14 cellular contexts compared by ENCODE assay signal in the genomic region with DNA sequence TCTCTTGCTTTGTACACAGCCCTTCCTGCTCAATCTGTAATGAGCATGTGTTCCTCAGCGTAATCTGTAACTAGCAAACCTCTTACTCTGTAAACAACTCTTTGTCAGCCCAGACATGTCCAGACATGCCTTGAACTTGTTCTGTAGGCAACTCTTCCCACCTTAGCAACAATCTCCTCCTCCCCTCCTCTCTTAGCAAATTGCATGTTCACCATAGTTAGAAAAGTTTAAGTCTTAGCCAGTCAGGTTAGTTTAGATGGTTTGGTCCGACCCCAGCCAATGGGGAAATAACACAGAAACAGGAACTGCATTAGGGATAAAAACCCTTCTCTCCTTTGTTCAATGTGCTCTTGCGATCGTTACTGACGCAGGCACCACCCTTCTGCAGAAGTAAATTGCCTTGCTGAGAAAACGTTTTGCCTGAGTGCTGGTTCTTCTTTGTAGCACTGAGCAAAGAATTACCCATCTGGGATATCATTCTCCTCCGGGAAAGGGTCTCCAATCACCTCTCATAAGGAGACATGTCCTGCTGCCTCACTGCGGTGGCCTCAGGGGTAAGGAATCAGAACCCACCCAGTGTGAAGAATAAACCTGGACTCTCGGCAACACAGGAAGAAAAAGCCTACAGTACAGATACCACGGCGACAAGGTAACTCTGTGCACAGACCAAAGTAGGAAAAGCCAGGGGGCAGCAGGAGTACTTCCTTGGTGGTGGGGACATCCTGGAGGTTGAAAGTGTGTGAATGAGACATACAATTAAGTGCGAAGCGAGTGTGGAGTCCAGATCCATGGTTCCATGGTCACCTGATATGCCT. TPM values are rescaled to one million over a fixed set of nuclear protein-coding genes. Genes with fewer than 3 reads are reported as not detected.
DNase-seq lines count a peak whose midpoint lies in the region; ATAC-seq, FAIRE-seq and TF ChIP-seq lines count a peak whose summit lies in the region.
"Had no signal": no experiment of that assay in that cellular context is flagged by ENCODE, and none has a peak within 500 bp of the region (broad histone marks: within the 10 kb centered on the region; RNA-seq: fewer than 3 reads in every experiment).

No MANE protein-coding gene starts in this region.

- no peak overlapping the region for H2AFZ ChIP-seq in OCI-LY7 (ENCODE audit: low read length)
- H2AFZ ChIP-seq in endothelial cell of umbilical vein (ENCODE audit: low read depth, low read length) = no peak overlapping the region

- FAIRE-seq in endothelial cell of umbilical vein (lab: Jason Lieb, UNC) = no peak

- no peaks in the 10 kb centered on the region for H3K27me3 Mint-ChIP-seq in activated CD8-positive, alpha-beta memory T cell treated with anti-CD3 and anti-CD28 coated beads, Interleukin-2, amount 10 ng/mL, durations not matched to agents 7 days and 5 days
- H3K27me3 Mint-ChIP-seq in progenitor cell of endocrine pancreas = no peaks in the 10 kb centered on the region

- H3K4me2 ChIP-seq in OCI-LY7 (ENCODE audit: low read length) (no peak overlapping the region), endothelial cell of umbilical vein (ENCODE audit: insufficient read depth, low read length) (no peak overlapping the region)

- intact Hi-C loops in OCI-LY7 (cut with micrococcal nuclease; ENCODE audit: unreplicated experiment) = no loop called here
- intact Hi-C loops in endothelial cell of umbilical vein (cut with micrococcal nuclease) = no loop called here

- no peak overlapping the region for H3K27ac ChIP-seq in OCI-LY7 (ENCODE audit: low read depth, low read length, poor library complexity, severe bottlenecking)
- H3K27ac ChIP-seq in endothelial cell of umbilical vein (ENCODE audit: insufficient read depth, low read depth, low read length) = no peak overlapping the region
- H3K27ac ChIP-seq: adrenal gland, esophagus squamous epithelium, right atrium auricular region had no signal

- peaks cover 11% of the 10 kb centered on the region for H3K9me3 ChIP-seq in OCI-LY7 (ENCODE audit: low read length)
- H3K9me3 ChIP-seq in endothelial cell of umbilical vein (replicated peaks; ENCODE audit: control insufficient read depth, insufficient read depth, low read length) = peaks cover 8% of the 10 kb centered on the region
- H3K9me3 ChIP-seq: BE2C had no signal

- H3K4me3 ChIP-seq in OCI-LY7 (ENCODE audit: low read depth, low read length, poor library complexity, severe bottlenecking) (no peak overlapping the region), endothelial cell of umbilical vein (replicated peaks in 1 of 3; ENCODE audit: insufficient read depth in 1 of 3, low read depth in 1 of 3, low read length in 3 of 3) (no peak overlapping the region)
- H3K4me3 ChIP-seq: adrenal gland, esophagus squamous epithelium, MG63, right atrium auricular region had no signal

- H4K20me1 ChIP-seq in OCI-LY7 (ENCODE audit: insufficient read depth, low read length) = no peaks in the 10 kb centered on the region
- H4K20me1 ChIP-seq in endothelial cell of umbilical vein (replicated peaks; ENCODE audit: control insufficient read depth, extremely low read depth, insufficient read depth, low read length) = no peaks in the 10 kb centered on the region

- CTCF ChIA-PET in activated CD8-positive, alpha-beta memory T cell treated with anti-CD3 and anti-CD28 coated beads, Interleukin-2, amount 10 ng/mL, durations not matched to agents 7 days and 5 days (lab: Charles Lee) = interaction anchor here (1.5 kb wide), 1 partner anchor 10 kb away, joined by 4 read pairs; no protein-coding TSS in a partner anchor
- CTCF ChIA-PET in OCI-LY7 (lab: Charles Lee; ENCODE audit: unreplicated experiment) = no interaction called here
- CTCF ChIA-PET in endothelial cell of umbilical vein (lab: Charles Lee) = interaction anchor here (1.5 kb wide), 1 partner anchor 290 kb away, joined by 3 read pairs; no protein-coding TSS in a partner anchor

- TF ChIP-seq POLR2A in endothelial cell of umbilical vein (IDR thresholded peaks at IDR 0.05; ENCODE audit: low read depth, low read length) = no peak

- H3K4me1 ChIP-seq in OCI-LY7 (ENCODE audit: insufficient read depth, low read length, poor library complexity, severe bottlenecking) (no peaks in the 10 kb centered on the region), endothelial cell of umbilical vein (ENCODE audit: control insufficient read depth, extremely low read depth, insufficient read depth, low read length) (no peaks in the 10 kb centered on the region)
- H3K4me1 ChIP-seq: adrenal gland, esophagus squamous epithelium, right atrium auricular region had no signal

- H3K36me3 ChIP-seq in OCI-LY7 (ENCODE audit: insufficient read depth, low read length) = no peaks in the 10 kb centered on the region
- H3K36me3 ChIP-seq in endothelial cell of umbilical vein (ENCODE audit: control insufficient read depth in 2 of 2, extremely low read depth in 1 of 2, insufficient read depth in 2 of 2, low read length in 2 of 2) = peaks cover 0 to 4% of the 10 kb centered on the region in 2 experiments
- H3K36me3 ChIP-seq: adrenal gland, BE2C had no signal

- H3K27me3 ChIP-seq in endothelial cell of umbilical vein (ENCODE audit: control insufficient read depth in 2 of 2, insufficient read depth in 2 of 2, low read length in 2 of 2) = no peaks in the 10 kb centered on the region
- H3K27me3 ChIP-seq: adrenal gland, BE2C, esophagus squamous epithelium, MG63, right atrium auricular region had no signal

- peaks cover 9% of the 10 kb centered on the region for H3K4me1 Mint-ChIP-seq in activated CD8-positive, alpha-beta memory T cell treated with anti-CD3 and anti-CD28 coated beads, Interleukin-2, amount 10 ng/mL, durations not matched to agents 7 days and 5 days
- H3K4me1 Mint-ChIP-seq in progenitor cell of endocrine pancreas (ENCODE audit: low read depth) = peaks cover 3% of the 10 kb centered on the region

- H3K36me3 Mint-ChIP-seq in activated CD8-positive, alpha-beta memory T cell treated with anti-CD3 and anti-CD28 coated beads, Interleukin-2, amount 10 ng/mL, durations not matched to agents 7 days and 5 days = peaks cover 58% of the 10 kb centered on the region
- peaks cover 19% of the 10 kb centered on the region for H3K36me3 Mint-ChIP-seq in progenitor cell of endocrine pancreas (ENCODE audit: insufficient read depth)

- BruUV-seq in OCI-LY7 (replicated peaks; lab: Mats Ljungman, UMichigan) (no TSS peak), endothelial cell of umbilical vein (replicated peaks; lab: Mats Ljungman, UMichigan) (no TSS peak)

- DNase-seq in activated CD8-positive, alpha-beta memory T cell treated with anti-CD3 and anti-CD28 coated beads, Interleukin-2, amount 10 ng/mL, durations not matched to agents 7 days and 5 days = no peak
- DNase-seq in activated CD8-positive, alpha-beta memory T cell treated with anti-CD3 and anti-CD28 coated beads, Interleukin-2, amount 50 U/mL, for 48 hours = no peak
- DNase-seq in OCI-LY7 (ENCODE audit: low spot score) (peak; percentile 14), endothelial cell of umbilical vein (ENCODE audit: low read depth, low spot score) (peak; percentile 32), progenitor cell of endocrine pancreas (ENCODE audit: low spot score, unreplicated experiment) (no peak), NCI-H2081 treated with DMSO at 0.1 percent for 48 hours (lab: John Stamatoyannopoulos, UW) (no peak), MV-4-11 (lab: John Stamatoyannopoulos, UW) (no peak), hippocampal formation (lab: John Stamatoyannopoulos, UW) (no peak)
- DNase-seq: adrenal gland, BE2C, esophagus squamous epithelium, left colon, MG63 had no signal

- ATAC-seq in activated CD8-positive, alpha-beta memory T cell treated with anti-CD3 and anti-CD28 coated beads, Interleukin-2, amount 10 ng/mL, durations not matched to agents 7 days and 5 days = peak; percentile 42
- ATAC-seq: left colon had no signal

- no peaks in the 10 kb centered on the region for H3K9me1 ChIP-seq in endothelial cell of umbilical vein (replicated peaks; ENCODE audit: control insufficient read depth, extremely low read depth, insufficient read depth, low read length)

- dilution Hi-C loops in endothelial cell of umbilical vein (cut with MboI; ENCODE audit: extremely low pct_ligation_motif_present, low sequenced_read_pairs) = no loop called here

- POLR2A ChIA-PET in OCI-LY7 (lab: Charles Lee) = interaction anchor here (0.7 kb wide), 1 partner anchor 392 kb away, joined by 5 read pairs; no protein-coding TSS in a partner anchor
- POLR2A ChIA-PET in endothelial cell of umbilical vein (lab: Charles Lee) = no interaction called here

- no peaks in the 10 kb centered on the region for H3K9me2 ChIP-seq in OCI-LY7 (ENCODE audit: insufficient read depth, low read length)

- no peak overlapping the region for H3K4me3 Mint-ChIP-seq in activated CD8-positive, alpha-beta memory T cell treated with anti-CD3 and anti-CD28 coated beads, Interleukin-2, amount 10 ng/mL, durations not matched to agents 7 days and 5 days
- peak overlapping the region; percentile 56 for H3K4me3 Mint-ChIP-seq in progenitor cell of endocrine pancreas (ENCODE audit: low read depth)

- no peaks in the 10 kb centered on the region for H3K79me2 ChIP-seq in OCI-LY7 (ENCODE audit: insufficient read depth, low read depth, low read length)
- peaks cover 33% of the 10 kb centered on the region for H3K79me2 ChIP-seq in endothelial cell of umbilical vein (ENCODE audit: control insufficient read depth, insufficient read depth, low read length)

- no peak overlapping the region for H3K9ac ChIP-seq in endothelial cell of umbilical vein (replicated peaks; ENCODE audit: extremely low read depth, insufficient read depth, low read length)

- H3K27ac Mint-ChIP-seq in activated CD8-positive, alpha-beta memory T cell treated with anti-CD3 and anti-CD28 coated beads, Interleukin-2, amount 10 ng/mL, durations not matched to agents 7 days and 5 days = peak overlapping the region; percentile 59
- H3K27ac Mint-ChIP-seq in progenitor cell of endocrine pancreas = peak overlapping the region; percentile 11

- TF ChIP-seq CTCF in OCI-LY7 (conservative IDR thresholded peaks at IDR 0.05; ENCODE audit: low read length) = no peak
- TF ChIP-seq CTCF in endothelial cell of umbilical vein (IDR thresholded peaks at IDR 0.05; ENCODE audit: extremely low read depth in 1 of 2, insufficient read depth in 1 of 2, low read depth in 1 of 2, low read length in 2 of 2) = no peak
- no peak for TF ChIP-seq CTCF in progenitor cell of endocrine pancreas (IDR thresholded peaks at IDR 0.05; ENCODE audit: unreplicated experiment)

- H3K9me3 Mint-ChIP-seq in activated CD8-positive, alpha-beta memory T cell treated with anti-CD3 and anti-CD28 coated beads, Interleukin-2, amount 10 ng/mL, durations not matched to agents 7 days and 5 days (ENCODE audit: low read depth) = peaks cover 31% of the 10 kb centered on the region
- H3K9me3 Mint-ChIP-seq in progenitor cell of endocrine pancreas (ENCODE audit: low read depth) = peaks cover 38% of the 10 kb centered on the region

RNA-seq across cellular contexts. Expression of a gene that starts 26.2 kb away (rescaled TPM):
- not detected for total RNA-seq in activated CD8-positive, alpha-beta memory T cell treated with anti-CD3 and anti-CD28 coated beads, Interleukin-2, amount 10 ng/mL, durations not matched to agents 7 days and 5 days
- total RNA-seq in OCI-LY7 (2014; rRNA removed; shearing (Covaris generic)) = not detected in 2 replicates
- total RNA-seq in OCI-LY7 (2022) (not detected in 2 replicates), endothelial cell of umbilical vein (not detected in 2 replicates), progenitor cell of endocrine pancreas (0.55 and 0.62 TPM in 2 replicates)
- not detected in 2 replicates for polyA plus RNA-seq in endothelial cell of umbilical vein
- polyA plus RNA-seq in endothelial cell of umbilical vein (2011; cell fraction: cytosol; rRNA removed) = not detected in 2 replicates
- not detected in 2 replicates for polyA plus RNA-seq in endothelial cell of umbilical vein (2011; cell fraction: nucleus; rRNA removed)
- not detected in 2 replicates for polyA plus RNA-seq in endothelial cell of umbilical vein (2012)
- not detected in 2 replicates for polyA minus RNA-seq in endothelial cell of umbilical vein
- polyA minus RNA-seq in endothelial cell of umbilical vein (2011; cell fraction: cytosol; rRNA and poly(A)+ RNA removed) = not detected
- polyA minus RNA-seq in endothelial cell of umbilical vein (2011; cell fraction: nucleus; rRNA and poly(A)+ RNA removed) = 0.19 TPM in 1 of 2 replicates, not detected in the other

Comparison
In these comparisons a context has a peak if more than half of its experiments do, and no peak if none do; other contexts are left out.
1. DNase-seq: peak in OCI-LY7 (single experiment) and endothelial cell of umbilical vein (single experiment); none in activated CD8-positive, alpha-beta memory T cell treated with anti-CD3 and anti-CD28 coated beads, Interleukin-2, amount 10 ng/mL, durations not matched to agents 7 days and 5 days (single experiment), activated CD8-positive, alpha-beta memory T cell treated with anti-CD3 and anti-CD28 coated beads, Interleukin-2, amount 50 U/mL, for 48 hours (single experiment), progenitor cell of endocrine pancreas (single experiment), NCI-H2081 treated with DMSO at 0.1 percent for 48 hours (single experiment), MV-4-11 (single experiment) and hippocampal formation (0 of 2).